ENCODE assay signal across 9 cellular contexts in genomic region chr2:223956267-223956666, GRCh38. TPM values are rescaled to one million over a fixed set of nuclear protein-coding genes. Genes with fewer than 3 reads are reported as not detected.
DNase-seq lines count a peak whose midpoint lies in the region; ATAC-seq and TF ChIP-seq lines count a peak whose summit lies in the region.
"Had no signal": no experiment of that assay in that cellular context is flagged by ENCODE, and none has a peak within 500 bp of the region (broad histone marks: within the 10 kb centered on the region; RNA-seq: fewer than 3 reads in every experiment).

No MANE protein-coding gene starts in this region.

- peak overlapping the region; percentile 96 for H3K9ac ChIP-seq in mammary epithelial cell (ENCODE audit: insufficient read depth, low read length)

- TF ChIP-seq CTCF in mammary epithelial cell (conservative IDR thresholded peaks at IDR 0.05 in 1 of 2, IDR thresholded peaks at IDR 0.05 in 1 of 2; ENCODE audit: extremely low read depth in 1 of 2, insufficient read depth in 1 of 2, low read depth in 1 of 2, low read length in 2 of 2) (no peak), prostate gland (IDR thresholded peaks at IDR 0.05) (no peak), omental fat pad (IDR thresholded peaks at IDR 0.05) (no peak)

- no peak for TF ChIP-seq POLR2A in prostate gland (IDR thresholded peaks at IDR 0.05)

- peak overlapping the region; percentile 79 for H3K27ac ChIP-seq in mammary epithelial cell (ENCODE audit: insufficient read depth, low read depth, low read length)
- H3K27ac ChIP-seq in prostate gland = peak overlapping the region; percentile 78 to 86

- in situ Hi-C loops in mammary epithelial cell (cut with MboI; ENCODE audit: low sequenced_read_pairs in 2 of 2) = no loop called here

- CTCF ChIA-PET in mammary epithelial cell (lab: Charles Lee; ENCODE audit: low non-redundant PET) = interaction anchor here (0.6 to 0.8 kb wide), 2 partner anchors 95 to 127 kb away, joined by 3 to 5 read pairs; no protein-coding TSS in a partner anchor

- H3K4me3 ChIP-seq in mammary epithelial cell (replicated peaks in 1 of 3; ENCODE audit: insufficient read depth in 1 of 3, low read depth in 2 of 3, low read length in 3 of 3) (peak overlapping the region in 2 of 3 experiments; percentile 50 to 95), prostate gland (no peak overlapping the region)

- BruUV-seq in mammary epithelial cell (replicated peaks; lab: Mats Ljungman, UMichigan) = no TSS peak

- H3K36me3 ChIP-seq in mammary epithelial cell (ENCODE audit: insufficient read depth, low read length) = peaks cover 2% of the 10 kb centered on the region
- no peaks in the 10 kb centered on the region for H3K36me3 ChIP-seq in prostate gland

- peaks cover 41% of the 10 kb centered on the region for H3K79me2 ChIP-seq in mammary epithelial cell (ENCODE audit: insufficient read depth, low read length)

- peak overlapping the region; percentile 71 for H2AFZ ChIP-seq in mammary epithelial cell (ENCODE audit: low read depth, low read length)

- no peaks in the 10 kb centered on the region for H3K9me3 ChIP-seq in mammary epithelial cell (replicated peaks; ENCODE audit: insufficient read depth, low read length)
- H3K9me3 ChIP-seq in prostate gland = no peaks in the 10 kb centered on the region

- dilution Hi-C loops in mammary epithelial cell (cut with HindIII; ENCODE audit: low sequenced_read_pairs) = no loop called here

- intact Hi-C loops in mammary epithelial cell (cut with micrococcal nuclease) (loop anchor here (2.0 to 5.0 kb wide), 2 partner anchors 59 to 259 kb away; no protein-coding TSS in a partner anchor), prostate gland (cut with DNase I) (no loop called here)

- H3K27me3 ChIP-seq in mammary epithelial cell (ENCODE audit: insufficient read depth, low read length) = no peaks in the 10 kb centered on the region
- H3K27me3 ChIP-seq in prostate gland (replicated peaks; ENCODE audit: insufficient read depth) = no peaks in the 10 kb centered on the region

- peak overlapping the region; percentile 92 for H3K4me2 ChIP-seq in mammary epithelial cell (ENCODE audit: insufficient read depth, low read depth, low read length)

- peaks cover 42% of the 10 kb centered on the region for H3K4me1 ChIP-seq in mammary epithelial cell (ENCODE audit: insufficient read depth, low read length)
- H3K4me1 ChIP-seq in prostate gland (replicated peaks) = peaks cover 9% of the 10 kb centered on the region

- ATAC-seq in GM18511 (IDR thresholded peaks at IDR 0.05; ENCODE audit: unreplicated experiment) (peak; percentile 47), HG03139 (IDR thresholded peaks at IDR 0.05; ENCODE audit: unreplicated experiment) (peak; percentile 21), omental fat pad (ENCODE audit: low FRiP score) (no peak)

- DNase-seq in mammary epithelial cell (peak; percentile 87), prostate gland (ENCODE audit: low spot score) (peak; percentile 15), omental fat pad (ENCODE audit: low spot score) (no peak), NCI-H2081 treated with DMSO at 0.1 percent for 48 hours (lab: John Stamatoyannopoulos, UW) (no peak), NCI-H2196 (lab: John Stamatoyannopoulos, UW; ENCODE audit: unreplicated experiment) (no peak)
- DNase-seq in activated CD8-positive, alpha-beta memory T cell treated with anti-CD3 and anti-CD28 coated beads for 24 hours = no peak
- DNase-seq: hippocampal formation had no signal

- no peaks in the 10 kb centered on the region for H4K20me1 ChIP-seq in mammary epithelial cell (ENCODE audit: insufficient read depth, low read length)

- WGBS in mammary epithelial cell (ENCODE audit: low coverage, missing lambda C conversion rate) = 0% methylated on average over 3 of the region's 4 CpGs
- WGBS in prostate gland = 57% methylated on average over 4 of the region's 4 CpGs

RNA-seq across cellular contexts. Expression of gene MRPL44, which starts 1.0 kb away (rescaled TPM):
- total RNA-seq in mammary epithelial cell (10 to 100 TPM; 24.2 to 27.2 TPM), prostate gland (10 to 100 TPM; 33.1 to 33.5 TPM), omental fat pad (10 to 100 TPM; 18.8 to 32.4 (median 21.1) TPM)
- 22.8 TPM for polyA plus RNA-seq in mammary epithelial cell
- 27.3 TPM for polyA minus RNA-seq in mammary epithelial cell

RNA-seq across cellular contexts. Expression of gene WDFY1, which starts 11.1 kb away (rescaled TPM):
- total RNA-seq in mammary epithelial cell = 10 to 100 TPM; 55.6 to 96.0 TPM
- polyA plus RNA-seq in mammary epithelial cell = 42.8 TPM
- 69.1 TPM for polyA minus RNA-seq in mammary epithelial cell
- total RNA-seq in prostate gland = 10 to 100 TPM; 38.8 to 42.9 TPM
- total RNA-seq in omental fat pad = 10 to 100 TPM; 44.7 to 85.6 (median 54.2) TPM

Comparison
In these comparisons a context has a peak if more than half of its experiments do, and no peak if none do; other contexts are left out.
1. DNase-seq: peak in mammary epithelial cell (single experiment) and prostate gland (single experiment); none in omental fat pad (single experiment), activated CD8-positive, alpha-beta memory T cell treated with anti-CD3 and anti-CD28 coated beads for 24 hours (single experiment), NCI-H2081 treated with DMSO at 0.1 percent for 48 hours (single experiment) and NCI-H2196 (single experiment).
2. H3K4me3 ChIP-seq: peak in mammary epithelial cell (2 of 3); none in prostate gland (0 of 2).